In the genomic region with DNA sequence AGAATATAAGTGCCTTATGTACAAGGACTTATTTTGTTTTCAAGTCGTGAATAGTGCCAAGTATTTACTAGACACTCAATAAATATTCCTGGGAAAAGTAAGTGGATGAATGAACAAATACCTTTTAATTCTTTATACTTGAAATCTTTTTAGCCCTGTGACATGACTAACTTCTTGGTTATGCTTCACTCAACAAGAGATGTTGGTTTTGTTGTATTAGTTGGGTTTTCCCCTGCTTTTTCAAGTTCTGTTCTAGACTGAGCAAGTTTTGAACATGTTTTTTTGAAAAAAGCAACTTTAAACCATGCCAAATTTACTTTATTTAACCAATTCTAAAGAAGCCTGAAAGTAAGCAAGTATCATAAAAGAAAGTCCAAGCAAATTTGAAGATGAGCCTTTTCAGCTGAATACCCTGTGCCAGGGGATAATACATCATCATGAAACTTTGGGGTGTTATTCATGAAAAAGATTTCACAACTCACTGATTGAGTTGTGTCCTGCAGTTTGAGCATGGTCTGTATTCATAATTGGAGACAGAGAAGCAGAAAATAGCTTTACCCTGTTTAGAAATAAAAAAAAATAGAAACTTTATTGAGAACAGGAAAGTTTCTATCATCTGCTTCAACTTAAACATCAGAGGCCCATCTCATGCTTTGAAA, we compare ENCODE assay signal across 13 cellular contexts. TPM values are rescaled to one million over a fixed set of nuclear protein-coding genes. Genes with fewer than 3 reads are reported as not detected.
DNase-seq lines count a peak whose midpoint lies in the region; ATAC-seq, FAIRE-seq and TF ChIP-seq lines count a peak whose summit lies in the region.
"Had no signal": no experiment of that assay in that cellular context is flagged by ENCODE, and none has a peak within 500 bp of the region (broad histone marks: within the 10 kb centered on the region; RNA-seq: fewer than 3 reads in every experiment).

No MANE protein-coding gene starts in this region.

- H3K9me3 ChIP-seq in esophagus muscularis mucosa: no peaks in the 10 kb centered on the region
- H3K9me3 ChIP-seq: heart left ventricle, MG63 had no signal

- FAIRE-seq in GM12892 (lab: Jason Lieb, UNC): peak; percentile 84

- TF ChIP-seq CTCF in esophagus muscularis mucosa (IDR thresholded peaks at IDR 0.05): no peak

- DNase-seq in GM12892 (ENCODE audit: insufficient read length): no peak
- peak; percentile 53 for DNase-seq in astrocyte of the hippocampus (ENCODE audit: low read depth, low spot score)
- no peak for DNase-seq in esophagus muscularis mucosa (ENCODE audit: extremely low spot score)
- no peak for DNase-seq in D341Med (ENCODE audit: low spot score)
- DNase-seq in hepatic stellate cell (ENCODE audit: low spot score): no peak
- no peak for DNase-seq in NCI-H524 (lab: John Stamatoyannopoulos, UW)
- DNase-seq: activated CD4-positive, alpha-beta T cell treated with anti-CD3 and anti-CD28 coated beads, Interleukin-2, amount 50 U/mL, for 1 hour; heart left ventricle; MG63 had no signal

- intact Hi-C loops in esophagus muscularis mucosa (cut with DNase I): no loop called here

- no peaks in the 10 kb centered on the region for H3K4me1 ChIP-seq in esophagus muscularis mucosa
- H3K4me1 ChIP-seq: heart left ventricle had no signal

- TF ChIP-seq POLR2A in GM12892 (IDR thresholded peaks at IDR 0.05; ENCODE audit: low read depth, low read length): no peak
- TF ChIP-seq POLR2A in esophagus muscularis mucosa (IDR thresholded peaks at IDR 0.05; ENCODE audit: low read depth): no peak

- peak; percentile 55 for ATAC-seq in GM19468 (IDR thresholded peaks at IDR 0.05; ENCODE audit: extremely low read depth, unreplicated experiment)
- ATAC-seq in HG03045 (IDR thresholded peaks at IDR 0.05; ENCODE audit: unreplicated experiment): peak; percentile 80
- ATAC-seq: heart left ventricle had no signal

- H3K27ac ChIP-seq in esophagus muscularis mucosa (replicated peaks in 1 of 4): no peak overlapping the region
- H3K27ac ChIP-seq: C4-2B, cardiac muscle cell, heart left ventricle had no signal

- H3K36me3 ChIP-seq in esophagus muscularis mucosa: no peaks in the 10 kb centered on the region
- H3K36me3 ChIP-seq: cardiac muscle cell, heart left ventricle had no signal

- no peak for TF ChIP-seq EP300 in esophagus muscularis mucosa (IDR thresholded peaks at IDR 0.05)

- H3K4me3 ChIP-seq in esophagus muscularis mucosa: no peak overlapping the region
- H3K4me3 ChIP-seq: cardiac muscle cell, heart left ventricle, MG63 had no signal

- H3K27me3 ChIP-seq in esophagus muscularis mucosa: no peaks in the 10 kb centered on the region
- H3K27me3 ChIP-seq: cardiac muscle cell, heart left ventricle, MG63 had no signal

- 92% methylated on average over 1 of the region's 1 CpG for WGBS in esophagus muscularis mucosa

RNA-seq across cellular contexts. Expression of gene LMO7, which starts 11.1 kb away (rescaled TPM):
- polyA plus RNA-seq in GM12892 (2012; ENCODE audit: missing spikeins): 41.7 TPM
- total RNA-seq in esophagus muscularis mucosa: 10 to 100 TPM; 11.4 to 17.8 (median 14.7) TPM
